Comparison of ENCODE assay signal across 24 cellular contexts in genomic region chr15:59798605-59798917, GRCh38.
DNase-seq lines count a peak whose midpoint lies in the region; ATAC-seq and TF ChIP-seq lines count a peak whose summit lies in the region.
"Had no signal": no experiment of that assay in that cellular context is flagged by ENCODE, and none has a peak within 500 bp of the region (broad histone marks: within the 10 kb centered on the region; RNA-seq: fewer than 3 reads in every experiment).

No MANE protein-coding gene starts in this region.

- H3K9me3 Mint-ChIP-seq in activated naive CD4-positive, alpha-beta T cell treated with anti-CD3 and anti-CD28 coated beads for 36 hours = no peaks in the 10 kb centered on the region
- H3K9me3 Mint-ChIP-seq in activated T-helper 2 cell treated with anti-CD3 and anti-CD28 coated beads, Interferon-gamma antibody, Interleukin-2, Interleukin-4, amounts not matched to agents 10 μg/mL and 5 μg/mL and 100 μg/mL, durations not matched to agents 14 hours and 24 hours and 36 hours = no peaks in the 10 kb centered on the region
- H3K9me3 Mint-ChIP-seq in nephron progenitor cell = peaks cover 17% of the 10 kb centered on the region
- H3K9me3 Mint-ChIP-seq: naive B cell had no signal

- H3K4me1 ChIP-seq in MM.1S (ENCODE audit: low read length) (no peaks in the 10 kb centered on the region), colonic mucosa (no peaks in the 10 kb centered on the region)
- H3K4me1 ChIP-seq: adrenal gland; BLaER1 treated with 17β-estradiol and CSF1 and Interleukin-3, amounts not matched to agents 10 nM and 100 nM; esophagus muscularis mucosa; testis; uterus had no signal

- no peaks in the 10 kb centered on the region for H3K9me2 ChIP-seq in MM.1S (replicated peaks; ENCODE audit: insufficient read depth, low read length)

- intact Hi-C loops in activated naive CD4-positive, alpha-beta T cell treated with anti-CD3 and anti-CD28 coated beads for 36 hours (cut with micrococcal nuclease) = loop anchor here (1.0 to 10.0 kb wide), 4 partner anchors 104 to 782 kb away; no protein-coding TSS in a partner anchor
- intact Hi-C loops in activated T-helper 2 cell treated with anti-CD3 and anti-CD28 coated beads, Interferon-gamma antibody, Interleukin-2, Interleukin-4, amounts not matched to agents 10 μg/mL and 5 μg/mL and 100 μg/mL, durations not matched to agents 14 hours and 24 hours and 36 hours (cut with micrococcal nuclease) = loop anchor here (1.0 to 10.0 kb wide), 2 partner anchors 47 to 196 kb away; no protein-coding TSS in a partner anchor
- intact Hi-C loops in colonic mucosa (cut with DNase I) = no loop called here

- H3K4me2 ChIP-seq in MM.1S (ENCODE audit: low read depth, low read length) = peak overlapping the region; percentile 42; the same call in 1 of the 2 replicates
- H3K4me2 ChIP-seq: BLaER1 treated with 17β-estradiol and CSF1 and Interleukin-3, amounts not matched to agents 10 nM and 100 nM; smooth muscle cell had no signal

- H3K9ac ChIP-seq in MM.1S (ENCODE audit: low read length) (no peak overlapping the region), colonic mucosa (ENCODE audit: low read depth in 2 of 2, low read length in 2 of 2) (no peak overlapping the region)
- H3K9ac ChIP-seq: BLaER1 treated with 17β-estradiol and CSF1 and Interleukin-3, amounts not matched to agents 10 nM and 100 nM had no signal

- no peak overlapping the region for H3K4me3 Mint-ChIP-seq in activated naive CD4-positive, alpha-beta T cell treated with anti-CD3 and anti-CD28 coated beads for 36 hours
- peak overlapping the region; percentile 0 for H3K4me3 Mint-ChIP-seq in activated T-helper 2 cell treated with anti-CD3 and anti-CD28 coated beads, Interferon-gamma antibody, Interleukin-2, Interleukin-4, amounts not matched to agents 10 μg/mL and 5 μg/mL and 100 μg/mL, durations not matched to agents 14 hours and 24 hours and 36 hours (ENCODE audit: low read depth)
- H3K4me3 Mint-ChIP-seq in nephron progenitor cell = no peak overlapping the region

- DNase-seq in activated naive CD4-positive, alpha-beta T cell treated with anti-CD3 and anti-CD28 coated beads for 36 hours = no peak
- no peak for DNase-seq in activated naive CD4-positive, alpha-beta T cell treated with Interleukin-2 at 50 U/mL for 16 hours
- DNase-seq in MM.1S (peak; percentile 30), nephron progenitor cell (no peak), colonic mucosa (no peak), KG1 (lab: John Stamatoyannopoulos, UW) (no peak)
- DNase-seq in activated T-helper 2 cell treated with anti-CD3 and anti-CD28 coated beads, Interferon-gamma antibody, Interleukin-2, Interleukin-4, amounts not matched to agents 10 μg/mL and 5 μg/mL and 100 μg/mL, durations not matched to agents 14 hours and 24 hours and 36 hours (ENCODE audit: low spot score) = no peak
- DNase-seq: ACHN, adrenal gland, brain microvascular endothelial cell, EL, HCEC 1CT, naive B cell, NCI-H1048, NCI-H1694 treated with DMSO at 0.1 percent for 48 hours, NCI-H524 treated with DMSO at 0.1 percent for 48 hours, ovary, testis, uterus had no signal

- TF ChIP-seq CTCF in MM.1S (IDR thresholded peaks at IDR 0.05; ENCODE audit: low read length) = no peak
- TF ChIP-seq CTCF in nephron progenitor cell (IDR thresholded peaks at IDR 0.05) = no peak
- TF ChIP-seq CTCF in colonic mucosa (IDR thresholded peaks at IDR 0.05) = no peak

- H3K4me3 ChIP-seq in MM.1S (ENCODE audit: low read length) = no peak overlapping the region
- no peak overlapping the region for H3K4me3 ChIP-seq in colonic mucosa
- H3K4me3 ChIP-seq: adrenal gland; BLaER1 treated with 17β-estradiol and CSF1 and Interleukin-3, amounts not matched to agents 10 nM and 100 nM; esophagus muscularis mucosa; ovary; smooth muscle cell; testis; uterus had no signal

- no peaks in the 10 kb centered on the region for H3K36me3 ChIP-seq in MM.1S (replicated peaks; ENCODE audit: insufficient read depth, low read length)
- H3K36me3 ChIP-seq in colonic mucosa = no peaks in the 10 kb centered on the region
- H3K36me3 ChIP-seq: adrenal gland; BLaER1 treated with 17β-estradiol and CSF1 and Interleukin-3, amounts not matched to agents 10 nM and 100 nM; brain microvascular endothelial cell; esophagus muscularis mucosa; ovary; uterus had no signal

- H4K20me1 ChIP-seq in MM.1S (ENCODE audit: insufficient read depth, low read length) = no peaks in the 10 kb centered on the region
- H4K20me1 ChIP-seq: BLaER1 treated with 17β-estradiol and CSF1 and Interleukin-3, amounts not matched to agents 10 nM and 100 nM had no signal

- H3K36me3 Mint-ChIP-seq in activated naive CD4-positive, alpha-beta T cell treated with anti-CD3 and anti-CD28 coated beads for 36 hours (ENCODE audit: low read depth) = no peaks in the 10 kb centered on the region
- no peaks in the 10 kb centered on the region for H3K36me3 Mint-ChIP-seq in activated T-helper 2 cell treated with anti-CD3 and anti-CD28 coated beads, Interferon-gamma antibody, Interleukin-2, Interleukin-4, amounts not matched to agents 10 μg/mL and 5 μg/mL and 100 μg/mL, durations not matched to agents 14 hours and 24 hours and 36 hours (ENCODE audit: low read depth)
- H3K36me3 Mint-ChIP-seq in nephron progenitor cell (ENCODE audit: low read depth) = peaks cover 10% of the 10 kb centered on the region
- H3K36me3 Mint-ChIP-seq: naive B cell had no signal

- H3K27me3 ChIP-seq in MM.1S (replicated peaks; ENCODE audit: insufficient read depth, low read length) = no peaks in the 10 kb centered on the region
- H3K27me3 ChIP-seq in colonic mucosa = no peaks in the 10 kb centered on the region
- H3K27me3 ChIP-seq: BLaER1 treated with 17β-estradiol and CSF1 and Interleukin-3, amounts not matched to agents 10 nM and 100 nM; ovary; testis; uterus had no signal

- no peaks in the 10 kb centered on the region for H3F3A ChIP-seq in MM.1S (ENCODE audit: insufficient read depth, low read length)

- no peak for ATAC-seq in GM21515 (IDR thresholded peaks at IDR 0.05; ENCODE audit: unreplicated experiment)

- H3K79me2 ChIP-seq in MM.1S (ENCODE audit: low read length) = no peaks in the 10 kb centered on the region

- peak overlapping the region; percentile 41 for H3K27ac Mint-ChIP-seq in activated naive CD4-positive, alpha-beta T cell treated with anti-CD3 and anti-CD28 coated beads for 36 hours
- H3K27ac Mint-ChIP-seq in activated T-helper 2 cell treated with anti-CD3 and anti-CD28 coated beads, Interferon-gamma antibody, Interleukin-2, Interleukin-4, amounts not matched to agents 10 μg/mL and 5 μg/mL and 100 μg/mL, durations not matched to agents 14 hours and 24 hours and 36 hours = no peak overlapping the region
- peak overlapping the region; percentile 2 for H3K27ac Mint-ChIP-seq in nephron progenitor cell

- H3K9me3 ChIP-seq in MM.1S (replicated peaks; ENCODE audit: insufficient read depth, low read length) (no peaks in the 10 kb centered on the region), colonic mucosa (no peaks in the 10 kb centered on the region)
- H3K9me3 ChIP-seq: adrenal gland; BLaER1 treated with 17β-estradiol and CSF1 and Interleukin-3, amounts not matched to agents 10 nM and 100 nM; esophagus muscularis mucosa; ovary; testis; uterus had no signal

- H3K27me3 Mint-ChIP-seq in activated naive CD4-positive, alpha-beta T cell treated with anti-CD3 and anti-CD28 coated beads for 36 hours (ENCODE audit: low read depth) = no peaks in the 10 kb centered on the region
- H3K27me3 Mint-ChIP-seq in activated T-helper 2 cell treated with anti-CD3 and anti-CD28 coated beads, Interferon-gamma antibody, Interleukin-2, Interleukin-4, amounts not matched to agents 10 μg/mL and 5 μg/mL and 100 μg/mL, durations not matched to agents 14 hours and 24 hours and 36 hours (ENCODE audit: low read depth) = peaks cover 25% of the 10 kb centered on the region
- no peaks in the 10 kb centered on the region for H3K27me3 Mint-ChIP-seq in nephron progenitor cell (ENCODE audit: low read depth, poor library complexity)

- H2AFZ ChIP-seq in MM.1S (ENCODE audit: low read length) = peak overlapping the region; percentile 41; the same call in 1 of the 2 replicates

- peaks cover 72% of the 10 kb centered on the region for H3K4me1 Mint-ChIP-seq in activated naive CD4-positive, alpha-beta T cell treated with anti-CD3 and anti-CD28 coated beads for 36 hours (ENCODE audit: low read depth)
- H3K4me1 Mint-ChIP-seq in activated T-helper 2 cell treated with anti-CD3 and anti-CD28 coated beads, Interferon-gamma antibody, Interleukin-2, Interleukin-4, amounts not matched to agents 10 μg/mL and 5 μg/mL and 100 μg/mL, durations not matched to agents 14 hours and 24 hours and 36 hours (ENCODE audit: low read depth) = peaks cover 43% of the 10 kb centered on the region
- H3K4me1 Mint-ChIP-seq in nephron progenitor cell = peaks cover 49% of the 10 kb centered on the region
- H3K4me1 Mint-ChIP-seq: naive B cell had no signal

- CTCF ChIA-PET in activated naive CD4-positive, alpha-beta T cell treated with anti-CD3 and anti-CD28 coated beads for 36 hours (lab: Charles Lee) = interaction anchor here (0.7 to 1.2 kb wide), 5 partner anchors 45 to 839 kb away, joined by 3 to 6 read pairs (median 4); no protein-coding TSS in a partner anchor

- no peak overlapping the region for H3K27ac ChIP-seq in MM.1S (ENCODE audit: low read length)
- no peak overlapping the region for H3K27ac ChIP-seq in colonic mucosa
- H3K27ac ChIP-seq: adrenal gland; BLaER1 treated with 17β-estradiol and CSF1 and Interleukin-3, amounts not matched to agents 10 nM and 100 nM; brain microvascular endothelial cell; esophagus muscularis mucosa; HL-60; ovary; testis; uterus had no signal
